ENCODE assay signal across 14 cellular contexts in the genomic region with DNA sequence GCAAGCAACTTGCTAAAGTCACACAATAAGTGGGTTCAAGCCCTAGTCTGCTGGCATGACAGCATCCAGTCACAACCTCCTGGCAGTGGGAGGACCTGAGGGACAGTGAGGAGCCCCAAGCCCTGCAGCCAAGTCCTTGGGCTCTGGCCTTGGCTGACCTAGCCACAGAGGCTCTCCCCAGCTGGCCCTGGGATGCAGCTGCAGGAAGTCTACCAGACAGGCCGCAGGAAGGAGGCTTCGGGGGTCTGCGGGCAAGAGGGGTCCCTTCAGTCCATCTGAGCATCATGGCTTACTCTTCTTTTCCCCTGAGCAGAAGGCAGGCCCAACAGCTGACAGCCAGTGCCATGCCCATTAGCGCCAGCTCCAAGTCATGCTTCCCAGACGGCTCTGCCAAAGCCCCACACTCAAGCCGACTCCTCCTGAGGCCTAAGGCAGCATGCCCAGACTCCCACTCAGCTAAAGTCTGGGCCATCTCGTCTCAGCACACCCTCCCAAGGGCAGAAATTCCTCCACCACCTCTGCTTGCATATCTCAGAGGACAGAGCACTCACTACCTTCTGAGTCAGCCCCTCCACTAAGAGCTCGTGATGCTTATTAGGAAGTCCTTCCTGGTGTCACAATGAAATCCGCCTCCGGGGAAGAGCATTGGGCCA. TPM values are rescaled to one million over a fixed set of nuclear protein-coding genes. Genes with fewer than 3 reads are reported as not detected.
DNase-seq lines count a peak whose midpoint lies in the region; ATAC-seq and TF ChIP-seq lines count a peak whose summit lies in the region.
"Had no signal": no experiment of that assay in that cellular context is flagged by ENCODE, and none has a peak within 500 bp of the region (broad histone marks: within the 10 kb centered on the region; RNA-seq: fewer than 3 reads in every experiment).

No MANE protein-coding gene starts in this region.

- ATAC-seq in heart right ventricle, result peak; percentile 40 to 72 (median 66)
- ATAC-seq in HG03139 (IDR thresholded peaks at IDR 0.05; ENCODE audit: unreplicated experiment), result no peak
- ATAC-seq: esophagus mucosa; natural killer cell treated with Interleukin-12 subunit alpha and Interleukin-12 subunit beta and Interleukin-15 and Interleukin-18, amount 100 ng/mL, for 72 hours had no signal

- H3K27me3 ChIP-seq in heart right ventricle, result no peaks in the 10 kb centered on the region

- TF ChIP-seq CTCF in heart right ventricle (IDR thresholded peaks at IDR 0.05), result no peak

- peak overlapping the region in 9 of 10 donors; percentile 70 to 93 (median 85) for H3K27ac ChIP-seq in heart right ventricle

- 54 to 63% methylated on average over 10 of the region's 10 CpGs for WGBS in heart right ventricle, 2 donors

- no peaks in the 10 kb centered on the region for H3K36me3 ChIP-seq in heart right ventricle

- intact Hi-C loops in heart right ventricle (cut with DNase I), result no loop called here

- H3K4me1 ChIP-seq in heart right ventricle, result peaks cover 17 to 68% (median 50%) of the 10 kb centered on the region in 9 donors

- H3K4me3 ChIP-seq in heart right ventricle, result no peak overlapping the region

- no peaks in the 10 kb centered on the region for H3K9me3 ChIP-seq in heart right ventricle

- DNase-seq in AG20443 (ENCODE audit: low spot score) (peak; percentile 80), RPMI7951 (ENCODE audit: low read depth) (peak; percentile 50), heart right ventricle (peak; percentile 50 to 56), renal cortical epithelial cell (ENCODE audit: low read depth) (peak; percentile 37), NCI-H1436 treated with DMSO at 0.1 percent for 48 hours (lab: John Stamatoyannopoulos, UW) (no peak), GF-D8 (lab: John Stamatoyannopoulos, UW) (no peak), RKO (ENCODE audit: low spot score) (no peak)
- DNase-seq: activated effector memory CD4-positive, alpha-beta T cell treated with Interleukin-2 at 50 U/mL for 16 hours; cerebellar nuclear complex; T-helper 2 cell had no signal

RNA-seq across cellular contexts. Expression of a gene that starts 20.1 kb away (rescaled TPM):
- not detected in 2 replicates for total RNA-seq in RPMI7951 (2014; rRNA removed; shearing (Covaris generic))
- total RNA-seq in heart right ventricle, result 1 to 10 TPM in 1 of 10 donors, under 1 TPM in 9; 0.12 to 2.0 (median 0.42) TPM
- under 1 TPM; 0.04 to 0.66 TPM for polyA plus RNA-seq in heart right ventricle
- not detected in 2 replicates for total RNA-seq in renal cortical epithelial cell
- total RNA-seq: activated CD4-positive, alpha-beta memory T cell treated with anti-CD3 and anti-CD28 coated beads for 36 hours; esophagus mucosa had no signal

Comparison
In these comparisons a context has a peak if more than half of its experiments do, and no peak if none do; other contexts are left out.
1. DNase-seq: peak in AG20443 (single experiment), RPMI7951 (single experiment), heart right ventricle (2 of 2) and renal cortical epithelial cell (single experiment); none in NCI-H1436 treated with DMSO at 0.1 percent for 48 hours (single experiment), GF-D8 (single experiment) and RKO (single experiment).